11 cellular contexts compared by ENCODE assay signal in genomic region chr5:57613726-57614125, GRCh38.
DNase-seq lines count a peak whose midpoint lies in the region; TF ChIP-seq lines count a peak whose summit lies in the region.
"Had no signal": no experiment of that assay in that cellular context is flagged by ENCODE, and none has a peak within 500 bp of the region (broad histone marks: within the 10 kb centered on the region; RNA-seq: fewer than 3 reads in every experiment).

No MANE protein-coding gene starts in this region.

- peaks cover 45% of the 10 kb centered on the region for H3K4me1 Mint-ChIP-seq in nephron progenitor cell
- H3K4me1 Mint-ChIP-seq: CD4-positive, alpha-beta memory T cell had no signal

- H3K27me3 Mint-ChIP-seq in nephron progenitor cell (ENCODE audit: low read depth, poor library complexity), result no peaks in the 10 kb centered on the region

- H2AFZ ChIP-seq in Karpas-422 (ENCODE audit: low read length), result no peak overlapping the region

- 0 out of 2 replicates have a peak, but pooled peaks cover 1% of the 10 kb centered on the region for H3K9me2 ChIP-seq in Karpas-422 (replicated peaks; ENCODE audit: insufficient read depth, low read length)

- no peak overlapping the region for H3K4me2 ChIP-seq in Karpas-422 (ENCODE audit: low read depth, low read length, poor library complexity, severe bottlenecking)

- intact Hi-C loops in dorsolateral prefrontal cortex (cut with DNase I), result no loop called here

- no peak overlapping the region for H3K4me3 Mint-ChIP-seq in nephron progenitor cell
- H3K4me3 Mint-ChIP-seq: CD4-positive, alpha-beta memory T cell had no signal

- TF ChIP-seq CTCF in dorsolateral prefrontal cortex (IDR thresholded peaks at IDR 0.05 in 54 of 56, conservative IDR thresholded peaks at IDR 0.05 in 2 of 56; ENCODE audit: low read depth in 1 of 56, partially characterized antibody in 56 of 56) (no peak), nephron progenitor cell (IDR thresholded peaks at IDR 0.05) (no peak)

- H3K4me1 ChIP-seq in Karpas-422 (ENCODE audit: low read length), result no peaks in the 10 kb centered on the region

- peaks cover 5% of the 10 kb centered on the region for H3K9me3 Mint-ChIP-seq in nephron progenitor cell

- H3K9ac ChIP-seq in Karpas-422 (ENCODE audit: low read length), result no peak overlapping the region

- H3K36me3 Mint-ChIP-seq in nephron progenitor cell (ENCODE audit: low read depth), result peaks cover 2% of the 10 kb centered on the region
- H3K36me3 Mint-ChIP-seq: CD4-positive, alpha-beta memory T cell had no signal

- no peaks in the 10 kb centered on the region for H3K9me3 ChIP-seq in Karpas-422 (ENCODE audit: low read length)
- H3K9me3 ChIP-seq: BE2C had no signal

- peak; percentile 44 for DNase-seq in DMS79 treated with DMSO at 0.1 percent for 48 hours (lab: John Stamatoyannopoulos, UW)
- DNase-seq in M059J (ENCODE audit: low read depth), result peak; percentile 75
- no peak for DNase-seq in dorsolateral prefrontal cortex
- DNase-seq in nephron progenitor cell, result no peak
- no peak for DNase-seq in Karpas-422
- DNase-seq in NCI-H146 (lab: John Stamatoyannopoulos, UW), result no peak
- no peak for DNase-seq in Kasumi-1 (lab: John Stamatoyannopoulos, UW)
- DNase-seq: BE2C; CD4-positive, alpha-beta memory T cell; HCEC 1CT had no signal

- H3K4me3 ChIP-seq in dorsolateral prefrontal cortex (peak overlapping the region in 6 of 59 donors; percentile 24 to 49 (median 42)), Karpas-422 (ENCODE audit: low read length) (no peak overlapping the region)

- H3K27me3 ChIP-seq in dorsolateral prefrontal cortex, result no peaks in the 10 kb centered on the region
- H3K27me3 ChIP-seq in Karpas-422 (ENCODE audit: low read length), result no peaks in the 10 kb centered on the region
- H3K27me3 ChIP-seq: BE2C had no signal

- no peaks in the 10 kb centered on the region for H4K20me1 ChIP-seq in Karpas-422 (ENCODE audit: insufficient read depth, low read depth, low read length)

- H3K36me3 ChIP-seq in Karpas-422 (ENCODE audit: insufficient read depth, low read length), result no peaks in the 10 kb centered on the region
- H3K36me3 ChIP-seq: BE2C had no signal

- H3K27ac ChIP-seq in dorsolateral prefrontal cortex (peak overlapping the region in 36 of 59 donors; percentile 0 to 81 (median 42)), Karpas-422 (ENCODE audit: low read length) (no peak overlapping the region)
- H3K27ac ChIP-seq: C4-2B had no signal

- no peaks in the 10 kb centered on the region for H3K79me2 ChIP-seq in Karpas-422 (ENCODE audit: low read length)

- peak overlapping the region; percentile 24 for H3K27ac Mint-ChIP-seq in nephron progenitor cell

Comparison
In these comparisons a context has a peak if more than half of its experiments do, and no peak if none do; other contexts are left out.
1. DNase-seq: peak in DMS79 treated with DMSO at 0.1 percent for 48 hours (single experiment) and M059J (single experiment); none in dorsolateral prefrontal cortex (0 of 10), nephron progenitor cell (single experiment), Karpas-422 (single experiment), NCI-H146 (single experiment) and Kasumi-1 (0 of 2).